24 cellular contexts compared by ENCODE assay signal in genomic region chr10:117900280-117900679, GRCh38.
"Had no signal": no experiment of that assay in that cellular context is flagged by ENCODE, and none has a peak within 500 bp of the region (broad histone marks: within the 10 kb centered on the region; RNA-seq: fewer than 3 reads in every experiment).

No MANE protein-coding gene starts in this region.

- H3K9me3 ChIP-seq: heart right ventricle, left ventricle myocardium inferior, lower lobe of right lung, neutrophil, right atrium auricular region, sigmoid colon, testis, tibial nerve, upper lobe of right lung, vagina had no signal

- H3K4me1 ChIP-seq: heart right ventricle, left ventricle myocardium inferior, lower lobe of right lung, right atrium auricular region, sigmoid colon, testis, tibial nerve, upper lobe of right lung, vagina had no signal

- H3K27me3 ChIP-seq: right atrium auricular region, testis, tibial nerve, vagina had no signal

- H3K27ac ChIP-seq: dorsolateral prefrontal cortex, heart right ventricle, left ventricle myocardium inferior, lower lobe of right lung, neutrophil, right atrium auricular region, sigmoid colon, skin epidermis, testis, tibial nerve, upper lobe of right lung, vagina had no signal

- H3K4me3 ChIP-seq: dorsolateral prefrontal cortex, heart right ventricle, left ventricle myocardium inferior, lower lobe of right lung, right atrium auricular region, sigmoid colon, skin epidermis, testis, tibial nerve, upper lobe of right lung, vagina had no signal

- H3K36me3 ChIP-seq: heart right ventricle, left ventricle myocardium inferior, lower lobe of right lung, neutrophil, right atrium auricular region, sigmoid colon, tibial nerve, upper lobe of right lung, vagina had no signal

- DNase-seq: cortex of kidney; dorsolateral prefrontal cortex; effector CD8-positive, alpha-beta T cell; heart right ventricle; islet precursor cell; left ventricle myocardium inferior; lower lobe of right lung; mesenchymal stem cell; midbrain; naive B cell; nephron progenitor cell; posterior cingulate gyrus; sigmoid colon; stimulated activated CD4-positive, alpha-beta T cell treated with anti-CD3 and anti-CD28 coated beads, Interleukin-2, amount 100 ng/mL, for 24 hours; stimulated activated CD4-positive, alpha-beta T cell treated with anti-CD3 and anti-CD28 coated beads, Interleukin-4, amount 100 ng/mL, for 4 hours; stimulated activated naive B cell treated with anti-CD40 and anti-IgM and Interleukin-4, amounts not matched to agents 10 μg/mL and 1 μg/mL and 100 μg/mL, for 72 hours; stimulated activated naive CD8-positive, alpha-beta T cell treated with anti-CD3 and anti-CD28 coated beads, Interleukin-15, amount 100 ng/mL, for 72 hours; testis; upper lobe of right lung had no signal
